ENCODE assay signal across 9 cellular contexts in the genomic region with DNA sequence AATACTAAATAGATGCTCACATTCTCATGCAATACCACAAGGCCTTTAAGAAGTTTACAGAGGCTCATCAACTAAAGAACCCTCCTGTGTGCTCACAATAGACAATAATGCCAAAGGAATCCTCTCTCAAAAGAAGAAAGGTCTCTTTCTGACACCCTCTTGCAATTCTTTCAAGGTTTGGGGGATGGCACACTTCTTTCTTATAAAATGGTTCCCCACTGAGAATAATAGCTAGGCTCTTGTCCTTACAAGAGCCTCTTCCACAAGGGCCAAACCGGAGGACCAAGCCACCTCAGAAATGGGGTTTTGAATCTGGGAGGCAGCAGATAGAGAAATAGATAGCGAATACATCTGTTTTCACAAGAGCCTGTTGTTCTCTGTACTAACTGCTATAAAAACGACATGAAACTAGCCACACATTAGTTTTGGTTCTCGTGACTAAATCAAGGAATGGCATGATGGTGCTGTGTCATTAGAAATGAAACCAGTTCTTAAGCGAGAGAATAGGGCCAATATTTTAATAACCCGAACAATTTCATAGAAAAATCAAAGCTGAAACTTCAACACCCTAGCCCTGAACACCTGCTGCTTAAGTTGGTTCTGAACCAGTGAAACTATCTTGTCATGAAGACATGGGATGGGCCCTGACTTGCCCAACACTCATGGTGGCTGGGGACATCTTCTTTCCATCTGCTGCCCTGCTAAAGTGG.
DNase-seq lines count a peak whose midpoint lies in the region; ATAC-seq and TF ChIP-seq lines count a peak whose summit lies in the region.
"Had no signal": no experiment of that assay in that cellular context is flagged by ENCODE, and none has a peak within 500 bp of the region (broad histone marks: within the 10 kb centered on the region; RNA-seq: fewer than 3 reads in every experiment).

No MANE protein-coding gene starts in this region.

- H3K9me3 Mint-ChIP-seq in T-helper 2 cell treated with Interferon-gamma antibody and Interleukin-4, amounts not matched to agents 5 μg/mL and 100 μg/mL, for 36 hours = no peaks in the 10 kb centered on the region
- H3K9me3 Mint-ChIP-seq in nephron progenitor cell = no peaks in the 10 kb centered on the region

- TF ChIP-seq CTCF in GM13977 (IDR thresholded peaks at IDR 0.05; ENCODE audit: extremely low read depth, insufficient read depth, missing control alignments) (no peak), nephron progenitor cell (IDR thresholded peaks at IDR 0.05) (no peak)

- ATAC-seq in GM19455 (IDR thresholded peaks at IDR 0.05; ENCODE audit: unreplicated experiment) = peak; percentile 61
- peak; percentile 50 for ATAC-seq in HG03045 (IDR thresholded peaks at IDR 0.05; ENCODE audit: unreplicated experiment)

- H3K36me3 Mint-ChIP-seq in T-helper 2 cell treated with Interferon-gamma antibody and Interleukin-4, amounts not matched to agents 5 μg/mL and 100 μg/mL, for 36 hours (ENCODE audit: low read depth) = peaks cover 20% of the 10 kb centered on the region
- no peaks in the 10 kb centered on the region for H3K36me3 Mint-ChIP-seq in nephron progenitor cell (ENCODE audit: low read depth)

- H3K27ac Mint-ChIP-seq in T-helper 2 cell treated with Interferon-gamma antibody and Interleukin-4, amounts not matched to agents 5 μg/mL and 100 μg/mL, for 36 hours = peak overlapping the region; percentile 84
- no peak overlapping the region for H3K27ac Mint-ChIP-seq in nephron progenitor cell

- H3K27me3 Mint-ChIP-seq in T-helper 2 cell treated with Interferon-gamma antibody and Interleukin-4, amounts not matched to agents 5 μg/mL and 100 μg/mL, for 36 hours (ENCODE audit: low read depth) = no peaks in the 10 kb centered on the region
- peaks cover 7% of the 10 kb centered on the region for H3K27me3 Mint-ChIP-seq in nephron progenitor cell (ENCODE audit: low read depth, poor library complexity)

- DNase-seq in GM13977 (ENCODE audit: low spot score) (peak; percentile 56), GM19240 (ENCODE audit: insufficient read length, low spot score) (no peak), OCI-M1 (lab: John Stamatoyannopoulos, UW) (no peak), SHP77 (lab: John Stamatoyannopoulos, UW) (no peak), nephron progenitor cell (no peak)
- DNase-seq in T-helper 2 cell treated with Interferon-gamma antibody and Interleukin-4, amounts not matched to agents 5 μg/mL and 100 μg/mL, for 36 hours (ENCODE audit: low spot score) = peak; percentile 19
- DNase-seq: NCI-H526 treated with DMSO at 0.1 percent for 48 hours had no signal

- in situ Hi-C loops in GM13977 (cut with MboI; ENCODE audit: low pct_unique_long_range_greater_than_20kb, low sequenced_read_pairs, unreplicated experiment) = no loop called here

- H3K4me1 Mint-ChIP-seq in T-helper 2 cell treated with Interferon-gamma antibody and Interleukin-4, amounts not matched to agents 5 μg/mL and 100 μg/mL, for 36 hours (ENCODE audit: low read depth) = peaks cover 62% of the 10 kb centered on the region
- peaks cover 23% of the 10 kb centered on the region for H3K4me1 Mint-ChIP-seq in nephron progenitor cell

- peak overlapping the region; percentile 25 for H3K4me3 Mint-ChIP-seq in T-helper 2 cell treated with Interferon-gamma antibody and Interleukin-4, amounts not matched to agents 5 μg/mL and 100 μg/mL, for 36 hours
- H3K4me3 Mint-ChIP-seq in nephron progenitor cell = no peak overlapping the region

Comparison
In these comparisons a context has a peak if more than half of its experiments do, and no peak if none do; other contexts are left out.
1. DNase-seq: peak in GM13977 (single experiment) and T-helper 2 cell treated with Interferon-gamma antibody and Interleukin-4, amounts not matched to agents 5 μg/mL and 100 μg/mL, for 36 hours (single experiment); none in GM19240 (single experiment), OCI-M1 (single experiment), SHP77 (0 of 2) and nephron progenitor cell (single experiment).